8 cellular contexts compared by ENCODE assay signal in the genomic region with DNA sequence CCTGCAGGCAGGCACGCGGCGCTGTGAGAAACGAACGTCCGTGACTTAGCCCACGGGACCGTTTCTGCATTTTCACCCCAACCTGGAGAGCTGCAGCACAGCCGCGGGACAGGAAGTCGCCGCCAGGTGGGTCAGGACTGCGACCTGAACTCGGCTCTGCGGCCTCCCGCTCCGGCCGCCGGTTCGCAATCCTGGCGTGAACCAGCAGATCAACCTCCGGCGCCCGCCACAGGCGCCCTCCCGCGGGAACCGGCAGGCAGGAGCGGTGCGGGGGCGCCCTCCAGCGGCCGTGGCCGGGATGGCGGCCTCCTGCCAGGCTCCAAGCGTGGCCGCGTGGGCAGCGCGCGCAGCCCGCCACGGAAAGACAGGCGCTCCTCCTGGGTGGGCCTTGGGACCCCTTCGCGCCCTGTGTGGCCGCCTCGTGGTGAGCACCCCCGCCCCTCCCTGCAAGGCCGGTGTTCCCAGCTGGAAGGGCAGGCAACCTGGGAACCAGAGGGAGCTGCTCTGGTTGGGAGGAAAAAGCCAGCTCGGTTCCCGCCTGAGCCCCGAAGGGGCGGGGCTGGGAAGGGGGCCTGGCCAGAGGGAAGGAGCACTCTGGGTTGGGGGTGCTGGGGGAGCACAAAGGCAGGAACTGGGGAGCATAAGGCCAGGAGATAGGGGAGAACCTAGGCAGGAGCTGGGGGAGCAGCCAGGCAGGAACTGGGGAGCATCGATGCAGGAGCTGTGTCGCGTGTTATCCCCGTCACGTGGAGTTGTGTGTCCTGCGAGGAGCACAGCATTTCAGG. TPM values are rescaled to one million over a fixed set of nuclear protein-coding genes. Genes with fewer than 3 reads are reported as not detected.
DNase-seq lines count a peak whose midpoint lies in the region; TF ChIP-seq lines count a peak whose summit lies in the region.

No MANE protein-coding gene starts in this region.

- H3K9me3 ChIP-seq in trophoblast cell (ENCODE audit: insufficient read depth, low read depth, low read length) (peaks cover 17% of the 10 kb centered on the region), tibial nerve (no peaks in the 10 kb centered on the region)

- H3K36me3 Mint-ChIP-seq in activated naive CD8-positive, alpha-beta T cell treated with anti-CD3 and anti-CD28 coated beads for 36 hours: no peaks in the 10 kb centered on the region

- TF ChIP-seq EP300 in tibial nerve (IDR thresholded peaks at IDR 0.05): peak in 1 of 2 donors; percentile 46

- peak; percentile 64 for DNase-seq in DMS53 treated with DMSO at 0.1 percent for 48 hours (lab: John Stamatoyannopoulos, UW; ENCODE audit: unreplicated experiment)
- DNase-seq in H4 (ENCODE audit: low spot score): peak; percentile 64
- DNase-seq in MV-4-11 (lab: John Stamatoyannopoulos, UW): peak; percentile 60
- peak; percentile 44 for DNase-seq in SKM-1 (lab: John Stamatoyannopoulos, UW; ENCODE audit: unreplicated experiment)
- peak; percentile 92 for DNase-seq in activated naive CD8-positive, alpha-beta T cell treated with anti-CD3 and anti-CD28 coated beads for 36 hours
- DNase-seq in cardiac septum (ENCODE audit: low spot score): peak; percentile 95
- DNase-seq in trophoblast cell: peak; percentile 76 to 88
- DNase-seq in tibial nerve (ENCODE audit: low spot score in 2 of 2): peak; percentile 80 to 82

- H3K9me3 Mint-ChIP-seq in activated naive CD8-positive, alpha-beta T cell treated with anti-CD3 and anti-CD28 coated beads for 36 hours: no peaks in the 10 kb centered on the region

- peak overlapping the region; percentile 13 for H3K18ac ChIP-seq in trophoblast cell (ENCODE audit: low read length)

- peaks cover 5% of the 10 kb centered on the region for H3K79me2 ChIP-seq in trophoblast cell (ENCODE audit: control insufficient read depth, insufficient read depth, low read length, poor library complexity)

- no peak overlapping the region for H3K4ac ChIP-seq in trophoblast cell (ENCODE audit: low read depth, low read length)

- TF ChIP-seq POLR2A in tibial nerve (IDR thresholded peaks at IDR 0.05): peak in 1 of 2 donors; percentile 13

- H2BK5ac ChIP-seq in trophoblast cell (ENCODE audit: low read depth, low read length, poor library complexity): no peak overlapping the region

- H3K36me3 ChIP-seq in trophoblast cell (ENCODE audit: control insufficient read depth in 1 of 2, insufficient read depth in 2 of 2, low read length in 2 of 2): no peaks in the 10 kb centered on the region
- H3K36me3 ChIP-seq in tibial nerve: no peaks in the 10 kb centered on the region

- H2AFZ ChIP-seq in trophoblast cell (ENCODE audit: insufficient read depth, low read length, poor library complexity): peak overlapping the region; percentile 91

- H2BK120ac ChIP-seq in trophoblast cell (ENCODE audit: insufficient read depth, low read length, poor library complexity): peak overlapping the region; percentile 38

- peak overlapping the region; percentile 62 for H3K4me3 ChIP-seq in trophoblast cell (ENCODE audit: low read depth, low read length)
- peak overlapping the region; percentile 45 to 49 (median 46) for H3K4me3 ChIP-seq in tibial nerve

- intact Hi-C loops in cardiac septum (cut with DNase I): loop anchor here (1.0 to 5.0 kb wide), 2 partner anchors 192 to 231 kb away; no protein-coding TSS in a partner anchor

- no peak overlapping the region for H2AK5ac ChIP-seq in trophoblast cell (ENCODE audit: low read length)

- no peak overlapping the region for H3K23ac ChIP-seq in trophoblast cell (ENCODE audit: low read length)

- peak; percentile 98 to 100 (median 100) for TF ChIP-seq CTCF in tibial nerve (IDR thresholded peaks at IDR 0.05)

- peak overlapping the region; percentile 67 for H3K9ac ChIP-seq in trophoblast cell (ENCODE audit: low read length)

- no peak overlapping the region for H4K91ac ChIP-seq in trophoblast cell (ENCODE audit: low read depth, low read length)

- peak overlapping the region; percentile 82 for H4K8ac ChIP-seq in trophoblast cell (ENCODE audit: low read depth, low read length)

- peak overlapping the region; percentile 96 for H3K4me2 ChIP-seq in trophoblast cell (ENCODE audit: low read length)

- H3K4me3 Mint-ChIP-seq in activated naive CD8-positive, alpha-beta T cell treated with anti-CD3 and anti-CD28 coated beads for 36 hours: peak overlapping the region; percentile 10

- H3K4me1 Mint-ChIP-seq in activated naive CD8-positive, alpha-beta T cell treated with anti-CD3 and anti-CD28 coated beads for 36 hours: peaks cover 20% of the 10 kb centered on the region

- peaks cover 11 to 20% of the 10 kb centered on the region in 2 experiments for H3K4me1 ChIP-seq in trophoblast cell (ENCODE audit: control insufficient read depth in 1 of 2, insufficient read depth in 2 of 2, low read length in 2 of 2)
- peaks cover 0 to 69% (median 28%) of the 10 kb centered on the region in 4 donors for H3K4me1 ChIP-seq in tibial nerve

- H3K27me3 ChIP-seq in trophoblast cell (ENCODE audit: insufficient read depth, low read length) (peaks cover 25% of the 10 kb centered on the region), tibial nerve (no peaks in the 10 kb centered on the region)

- no CpG with 5 or more reads among the region's 60 CpGs for WGBS in trophoblast cell (ENCODE audit: extremely low coverage, insufficient coverage, insufficient read length)
- 8 to 11% methylated on average over 28 to 33 of the region's 60 CpGs for WGBS in tibial nerve, 2 donors

- H3K27ac ChIP-seq in trophoblast cell (ENCODE audit: low read depth, low read length): no peak overlapping the region
- H3K27ac ChIP-seq in tibial nerve: peak overlapping the region in 1 of 4 donors; percentile 4

- H2BK12ac ChIP-seq in trophoblast cell (ENCODE audit: low read length): no peak overlapping the region

- H4K12ac ChIP-seq in trophoblast cell (ENCODE audit: low read depth, low read length): peak overlapping the region; percentile 66

- H3K14ac ChIP-seq in trophoblast cell (ENCODE audit: low read length): peak overlapping the region; percentile 78

- H3K27me3 Mint-ChIP-seq in activated naive CD8-positive, alpha-beta T cell treated with anti-CD3 and anti-CD28 coated beads for 36 hours: peaks cover 34% of the 10 kb centered on the region

- peaks cover 7% of the 10 kb centered on the region for H3K79me1 ChIP-seq in trophoblast cell (ENCODE audit: low read length)

- H3K27ac Mint-ChIP-seq in activated naive CD8-positive, alpha-beta T cell treated with anti-CD3 and anti-CD28 coated beads for 36 hours: no peak overlapping the region

RNA-seq across cellular contexts. Expression of a gene that starts 28.2 kb away (rescaled TPM):
- 1,105 and 1,576 TPM in 2 replicates for total RNA-seq in H4 (2014; rRNA removed; shearing (Covaris generic))
- 1,000 to 10,000 TPM; 4,989 to 4,998 TPM for total RNA-seq in activated naive CD8-positive, alpha-beta T cell treated with anti-CD3 and anti-CD28 coated beads for 36 hours
- total RNA-seq in cardiac septum (634 TPM), tibial nerve (1,000 to 10,000 TPM; 2,372 to 2,875 (median 2,670) TPM)
- polyA plus RNA-seq in trophoblast cell (2013): 7,950 and 8,000 TPM in 2 replicates

RNA-seq across cellular contexts. Expression of a gene that starts 43.8 kb away (rescaled TPM):
- total RNA-seq in H4 (2014; rRNA removed; shearing (Covaris generic)): 0.27 TPM in 1 of 2 replicates, not detected in the other
- total RNA-seq in activated naive CD8-positive, alpha-beta T cell treated with anti-CD3 and anti-CD28 coated beads for 36 hours: under 1 TPM; 0.29 to 0.36 TPM
- total RNA-seq in cardiac septum (1.1 TPM), tibial nerve (1 to 10 TPM in 3 of 4 donors, under 1 TPM in 1; 0.42 to 4.4 (median 3.7) TPM)
- 0.42 and 0.76 TPM in 2 replicates for polyA plus RNA-seq in trophoblast cell (2013)

Comparison
In these comparisons a context has a peak if more than half of its experiments do, and no peak if none do; other contexts are left out.
1. DNase-seq: peak in every context shown above with its lines; median percentile 95 in cardiac septum; 92 in activated naive CD8-positive, alpha-beta T cell treated with anti-CD3 and anti-CD28 coated beads for 36 hours; 82 in trophoblast cell; 81 in tibial nerve; 64 in DMS53 treated with DMSO at 0.1 percent for 48 hours; 64 in H4; 60 in MV-4-11; 44 in SKM-1.